Comparison of ENCODE assay signal across 1 cellular context in the genomic region with DNA sequence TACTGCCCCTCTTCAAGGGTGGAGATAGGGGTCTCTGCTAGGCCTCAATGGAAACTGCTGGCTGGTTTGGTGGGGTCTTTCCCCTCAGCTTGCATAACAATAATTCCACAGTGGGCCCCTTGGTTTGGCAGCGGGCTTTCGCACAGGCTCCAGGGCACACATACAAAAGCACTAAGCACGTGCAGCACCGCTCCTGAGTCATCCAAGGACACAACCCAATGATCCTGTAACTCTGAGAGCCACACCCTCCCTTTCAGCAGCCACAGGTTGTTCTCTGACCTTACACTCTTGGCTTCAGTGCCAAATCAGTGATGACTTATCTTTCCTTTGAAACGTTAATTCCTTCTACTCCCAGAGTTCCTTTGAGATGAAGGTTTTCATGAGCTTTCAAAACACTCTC.
TF ChIP-seq lines count a peak whose summit lies in the region.

No MANE protein-coding gene starts in this region.

TF ChIP-seq in WTC11, 78 proteins besides CTCF, POLR2A, EP300 and RAD21 (continued from another document):
- TF ChIP-seq, protein P1, sequence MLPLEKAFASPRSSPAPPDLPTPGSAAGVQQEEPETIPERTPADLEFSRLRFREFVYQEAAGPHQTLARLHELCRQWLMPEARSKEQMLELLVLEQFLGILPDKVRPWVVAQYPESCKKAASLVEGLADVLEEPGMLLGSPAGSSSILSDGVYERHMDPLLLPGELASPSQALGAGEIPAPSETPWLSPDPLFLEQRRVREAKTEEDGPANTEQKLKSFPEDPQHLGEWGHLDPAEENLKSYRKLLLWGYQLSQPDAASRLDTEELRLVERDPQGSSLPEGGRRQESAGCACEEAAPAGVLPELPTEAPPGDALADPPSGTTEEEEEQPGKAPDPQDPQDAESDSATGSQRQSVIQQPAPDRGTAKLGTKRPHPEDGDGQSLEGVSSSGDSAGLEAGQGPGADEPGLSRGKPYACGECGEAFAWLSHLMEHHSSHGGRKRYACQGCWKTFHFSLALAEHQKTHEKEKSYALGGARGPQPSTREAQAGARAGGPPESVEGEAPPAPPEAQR (CRISPR knock-in tag; IDR thresholded peaks at IDR 0.05): no peak
- TF ChIP-seq ZNF671 (CRISPR knock-in tag; IDR thresholded peaks at IDR 0.05) (no peak), ZNF219 (CRISPR knock-in tag; IDR thresholded peaks at IDR 0.05; ENCODE audit: borderline replicate concordance) (no peak), CBFB (CRISPR knock-in tag; IDR thresholded peaks at IDR 0.05; ENCODE audit: low read depth) (no peak), FOXK1 (CRISPR knock-in tag; IDR thresholded peaks at IDR 0.05) (no peak), ZNF512 (CRISPR knock-in tag; IDR thresholded peaks at IDR 0.05; ENCODE audit: borderline replicate concordance) (no peak), TP53 (CRISPR knock-in tag; IDR thresholded peaks at IDR 0.05) (no peak), IRF1 (CRISPR knock-in tag; IDR thresholded peaks at IDR 0.05) (no peak)
- TF ChIP-seq, protein P2, sequence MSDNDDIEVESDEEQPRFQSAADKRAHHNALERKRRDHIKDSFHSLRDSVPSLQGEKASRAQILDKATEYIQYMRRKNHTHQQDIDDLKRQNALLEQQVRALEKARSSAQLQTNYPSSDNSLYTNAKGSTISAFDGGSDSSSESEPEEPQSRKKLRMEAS (CRISPR knock-in tag; IDR thresholded peaks at IDR 0.05): no peak
